16 cellular contexts compared by ENCODE assay signal in genomic region chr22:49951678-49951985, GRCh38. TPM values are rescaled to one million over a fixed set of nuclear protein-coding genes. Genes with fewer than 3 reads are reported as not detected.
A peak's percentile ranks its signal among the peaks of the same experiment; 100 is the strongest.
DNase-seq lines count a peak whose midpoint lies in the region; ATAC-seq and TF ChIP-seq lines count a peak whose summit lies in the region.
"Had no signal": no experiment of that assay in that cellular context is flagged by ENCODE, and none has a peak within 500 bp of the region (broad histone marks: within the 10 kb centered on the region; RNA-seq: fewer than 3 reads in every experiment).

No MANE protein-coding gene starts in this region.

- POLR2A ChIA-PET in WTC11 (lab: Charles Lee) = interaction anchor here (1.0 kb wide), 1 partner anchor 129 kb away, joined by 3 read pairs; no protein-coding TSS in a partner anchor

- H3K36me3 Mint-ChIP-seq in Calu3 (ENCODE audit: insufficient read depth, unreplicated experiment) (peaks cover 62% of the 10 kb centered on the region), WTC11 (no peaks in the 10 kb centered on the region)
- H3K36me3 Mint-ChIP-seq in stimulated activated memory B cell treated with anti-CD40 and anti-IgM and Interleukin-4, amounts not matched to agents 10 μg/mL and 1 μg/mL and 100 μg/mL, for 72 hours = no peaks in the 10 kb centered on the region

- peak overlapping the region in 2 of 3 donors; percentile 22 to 24 for H3K27ac ChIP-seq in right lobe of liver
- peak overlapping the region in 1 of 5 donors; percentile 81 for H3K27ac ChIP-seq in adrenal gland
- H3K27ac ChIP-seq: heart left ventricle had no signal

- CTCF ChIA-PET in Calu3 (lab: Charles Lee) (interaction anchor here (0.6 to 3.7 kb wide), 9 partner anchors 10 to 78 kb away, joined by 3 to 30 read pairs (median 4); no protein-coding TSS in a partner anchor), WTC11 (lab: Charles Lee) (interaction anchor here (0.8 to 3.6 kb wide), 6 partner anchors 11 to 108 kb away, joined by 3 to 15 read pairs (median 8); no protein-coding TSS in a partner anchor)

- no peaks in the 10 kb centered on the region for H3K9me3 Mint-ChIP-seq in Calu3 (ENCODE audit: low read depth, unreplicated experiment)
- no peaks in the 10 kb centered on the region for H3K9me3 Mint-ChIP-seq in stimulated activated memory B cell treated with anti-CD40 and anti-IgM and Interleukin-4, amounts not matched to agents 10 μg/mL and 1 μg/mL and 100 μg/mL, for 72 hours
- no peaks in the 10 kb centered on the region for H3K9me3 Mint-ChIP-seq in WTC11
- H3K9me3 Mint-ChIP-seq: activated CD8-positive, alpha-beta T cell treated with anti-CD3 and anti-CD28 coated beads for 36 hours had no signal

- H3K4me3 ChIP-seq in adipocyte (ENCODE audit: low read length) (no peak overlapping the region), right lobe of liver (no peak overlapping the region), adrenal gland (no peak overlapping the region)
- H3K4me3 ChIP-seq: heart left ventricle, K562 had no signal

- ATAC-seq in right lobe of liver (no peak), HG03175 (IDR thresholded peaks at IDR 0.05; ENCODE audit: unreplicated experiment) (no peak), WTC11 (no peak)
- ATAC-seq in stimulated activated memory B cell treated with anti-CD40 and anti-IgM and Interleukin-4, amounts not matched to agents 10 μg/mL and 1 μg/mL and 100 μg/mL, for 72 hours = no peak
- ATAC-seq: activated CD8-positive, alpha-beta T cell treated with anti-CD3 and anti-CD28 coated beads for 36 hours; heart left ventricle; K562; left lobe of liver had no signal

- peak overlapping the region; percentile 60 for H3K9ac ChIP-seq in adipocyte (ENCODE audit: low read length)

- no peak for TF ChIP-seq POLR2A in right lobe of liver (IDR thresholded peaks at IDR 0.05)
- no peak for TF ChIP-seq POLR2A in adrenal gland (IDR thresholded peaks at IDR 0.05)

- H3K4me1 ChIP-seq in adipocyte (ENCODE audit: control insufficient read depth, insufficient read depth, low read length) (peaks cover 45% of the 10 kb centered on the region), right lobe of liver (peaks cover 3 to 38% (median 26%) of the 10 kb centered on the region in 4 donors), adrenal gland (replicated peaks in 1 of 2) (peaks cover 0 to 16% of the 10 kb centered on the region in 2 donors)

- TF ChIP-seq CTCF in Calu3 (IDR thresholded peaks at IDR 0.05; ENCODE audit: unreplicated experiment) = no peak
- no peak for TF ChIP-seq CTCF in right lobe of liver (IDR thresholded peaks at IDR 0.05)
- TF ChIP-seq CTCF in adrenal gland (IDR thresholded peaks at IDR 0.05) = no peak
- TF ChIP-seq CTCF in WTC11 (IDR thresholded peaks at IDR 0.05) = no peak

- H3K4me1 Mint-ChIP-seq in Calu3 (ENCODE audit: low read depth, unreplicated experiment) (peaks cover 9% of the 10 kb centered on the region), WTC11 (peaks cover 4% of the 10 kb centered on the region)
- peaks cover 28% of the 10 kb centered on the region for H3K4me1 Mint-ChIP-seq in stimulated activated memory B cell treated with anti-CD40 and anti-IgM and Interleukin-4, amounts not matched to agents 10 μg/mL and 1 μg/mL and 100 μg/mL, for 72 hours

- H3K27me3 Mint-ChIP-seq in Calu3 (ENCODE audit: unreplicated experiment) (no peaks in the 10 kb centered on the region), WTC11 (ENCODE audit: low read depth) (no peaks in the 10 kb centered on the region)
- H3K27me3 Mint-ChIP-seq in stimulated activated memory B cell treated with anti-CD40 and anti-IgM and Interleukin-4, amounts not matched to agents 10 μg/mL and 1 μg/mL and 100 μg/mL, for 72 hours = no peaks in the 10 kb centered on the region
- H3K27me3 Mint-ChIP-seq: activated CD8-positive, alpha-beta T cell treated with anti-CD3 and anti-CD28 coated beads for 36 hours had no signal

- BruUV-seq in Calu3 (replicated peaks; lab: Mats Ljungman, UMichigan) = TSS peak; percentile 91

- H3K9me3 ChIP-seq in adipocyte (ENCODE audit: control insufficient read depth, low read length) (no peaks in the 10 kb centered on the region), right lobe of liver (no peaks in the 10 kb centered on the region), adrenal gland (replicated peaks in 1 of 3) (no peaks in the 10 kb centered on the region)
- H3K9me3 ChIP-seq: BE2C, heart left ventricle had no signal

- peak; percentile 47 for DNase-seq in Calu3
- no peak for DNase-seq in adipocyte (ENCODE audit: low read depth)
- no peak for DNase-seq in right lobe of liver
- DNase-seq in NCI-H345 treated with DMSO at 0.1 percent for 48 hours (lab: John Stamatoyannopoulos, UW; ENCODE audit: unreplicated experiment) = no peak
- no peak for DNase-seq in adrenal gland
- no peak for DNase-seq in WTC11 (ENCODE audit: low spot score)
- DNase-seq: activated CD8-positive, alpha-beta T cell treated with anti-CD3 and anti-CD28 coated beads for 36 hours; activated naive CD4-positive, alpha-beta T cell; BE2C; heart left ventricle; NCI-H2227 treated with DMSO at 0.1 percent for 48 hours; T1000 had no signal

- intact Hi-C loops in Calu3 (cut with micrococcal nuclease; ENCODE audit: unreplicated experiment) = no loop called here
- intact Hi-C loops in right lobe of liver (cut with DNase I) = no loop called here
- intact Hi-C loops in adrenal gland (cut with DNase I) = no loop called here

- H3K36me3 ChIP-seq in adipocyte (ENCODE audit: control insufficient read depth, insufficient read depth, low read length, severe bottlenecking) (no peaks in the 10 kb centered on the region), right lobe of liver (no peaks in the 10 kb centered on the region), adrenal gland (replicated peaks in 1 of 2) (no peaks in the 10 kb centered on the region)
- H3K36me3 ChIP-seq: BE2C, heart left ventricle had no signal

- no peaks in the 10 kb centered on the region for H3K27me3 ChIP-seq in adipocyte (replicated peaks; ENCODE audit: control insufficient read depth, insufficient read depth, low read length)
- H3K27me3 ChIP-seq in right lobe of liver = no peaks in the 10 kb centered on the region
- H3K27me3 ChIP-seq in adrenal gland = no peaks in the 10 kb centered on the region
- H3K27me3 ChIP-seq: BE2C, heart left ventricle had no signal

- H3K4me3 Mint-ChIP-seq in Calu3 (ENCODE audit: low read depth, unreplicated experiment) (peak overlapping the region; percentile 58), WTC11 (no peak overlapping the region)
- H3K4me3 Mint-ChIP-seq in stimulated activated memory B cell treated with anti-CD40 and anti-IgM and Interleukin-4, amounts not matched to agents 10 μg/mL and 1 μg/mL and 100 μg/mL, for 72 hours = no peak overlapping the region
- H3K4me3 Mint-ChIP-seq: activated CD8-positive, alpha-beta T cell treated with anti-CD3 and anti-CD28 coated beads for 36 hours had no signal

- WGBS in right lobe of liver (ENCODE audit: insufficient coverage, low coverage, low lambda C conversion rate, missing lambda C conversion rate) = no CpG with 5 or more reads among the region's 4 CpGs
- 90 to 100% (median 97%) methylated on average over 1 to 4 of the region's 4 CpGs; no CpG with 5 or more reads in 1 of the 4 donors for WGBS in adrenal gland, 4 donors

- peak overlapping the region; percentile 93 for H3K27ac Mint-ChIP-seq in Calu3 (ENCODE audit: unreplicated experiment)
- peak overlapping the region; percentile 90 for H3K27ac Mint-ChIP-seq in stimulated activated memory B cell treated with anti-CD40 and anti-IgM and Interleukin-4, amounts not matched to agents 10 μg/mL and 1 μg/mL and 100 μg/mL, for 72 hours
- H3K27ac Mint-ChIP-seq in WTC11 = no peak overlapping the region
- H3K27ac Mint-ChIP-seq: activated CD8-positive, alpha-beta T cell treated with anti-CD3 and anti-CD28 coated beads for 36 hours had no signal

TF ChIP-seq in WTC11, 78 proteins besides CTCF, POLR2A, EP300 and RAD21:
- TF ChIP-seq, protein P1, sequence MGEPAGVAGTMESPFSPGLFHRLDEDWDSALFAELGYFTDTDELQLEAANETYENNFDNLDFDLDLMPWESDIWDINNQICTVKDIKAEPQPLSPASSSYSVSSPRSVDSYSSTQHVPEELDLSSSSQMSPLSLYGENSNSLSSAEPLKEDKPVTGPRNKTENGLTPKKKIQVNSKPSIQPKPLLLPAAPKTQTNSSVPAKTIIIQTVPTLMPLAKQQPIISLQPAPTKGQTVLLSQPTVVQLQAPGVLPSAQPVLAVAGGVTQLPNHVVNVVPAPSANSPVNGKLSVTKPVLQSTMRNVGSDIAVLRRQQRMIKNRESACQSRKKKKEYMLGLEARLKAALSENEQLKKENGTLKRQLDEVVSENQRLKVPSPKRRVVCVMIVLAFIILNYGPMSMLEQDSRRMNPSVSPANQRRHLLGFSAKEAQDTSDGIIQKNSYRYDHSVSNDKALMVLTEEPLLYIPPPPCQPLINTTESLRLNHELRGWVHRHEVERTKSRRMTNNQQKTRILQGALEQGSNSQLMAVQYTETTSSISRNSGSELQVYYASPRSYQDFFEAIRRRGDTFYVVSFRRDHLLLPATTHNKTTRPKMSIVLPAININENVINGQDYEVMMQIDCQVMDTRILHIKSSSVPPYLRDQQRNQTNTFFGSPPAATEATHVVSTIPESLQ (CRISPR knock-in tag; IDR thresholded peaks at IDR 0.05) = no peak
- TF ChIP-seq PRRX2 (CRISPR knock-in tag; IDR thresholded peaks at IDR 0.05) (no peak), CBFB (CRISPR knock-in tag; IDR thresholded peaks at IDR 0.05; ENCODE audit: low read depth) (no peak), ESRRA (CRISPR knock-in tag; IDR thresholded peaks at IDR 0.05; ENCODE audit: borderline replicate concordance) (no peak)

RNA-seq across cellular contexts. Expression of gene PIM3, which starts 8.9 kb away (rescaled TPM):
- total RNA-seq in Calu3 (2022) (86.3 and 97.3 TPM in 2 replicates), right lobe of liver (10 to 100 TPM; 26.7 to 64.4 (median 32.8) TPM), adrenal gland (10 to 100 TPM; 40.7 to 99.2 (median 58.7) TPM), WTC11 (2021) (42.9 to 45.7 TPM (median 44.3 TPM) in 3 replicates)
- polyA plus RNA-seq in adrenal gland = 10 to 100 TPM in 2 of 3 donors, 1 to 10 TPM in 1; 7.2 to 70.0 (median 42.0) TPM

RNA-seq across cellular contexts. Expression of gene CRELD2, which starts 33.2 kb away (rescaled TPM):
- total RNA-seq in Calu3 (2022) (57.8 and 64.6 TPM in 2 replicates), right lobe of liver (10 to 100 TPM; 26.0 to 56.4 (median 47.8) TPM), adrenal gland (10 to 100 TPM; 24.0 to 63.4 (median 47.0) TPM), WTC11 (2021) (34.9 to 42.8 TPM (median 35.2 TPM) in 3 replicates)
- polyA plus RNA-seq in adrenal gland = 10 to 100 TPM; 14.5 to 28.1 (median 23.0) TPM

RNA-seq across cellular contexts. Expression of gene ALG12, which starts 33.4 kb away (rescaled TPM):
- total RNA-seq in Calu3 (2022) = 25.4 and 27.0 TPM in 2 replicates
- 10 to 100 TPM; 15.1 to 19.0 (median 16.6) TPM for total RNA-seq in right lobe of liver
- total RNA-seq in adrenal gland = 10 to 100 TPM; 16.2 to 33.6 (median 24.9) TPM
- 10 to 100 TPM in 2 of 3 donors, 1 to 10 TPM in 1; 6.4 to 11.6 (median 11.3) TPM for polyA plus RNA-seq in adrenal gland
- total RNA-seq in WTC11 (2021) = 26.5 to 29.2 TPM (median 26.7 TPM) in 3 replicates
